In the genomic region with DNA sequence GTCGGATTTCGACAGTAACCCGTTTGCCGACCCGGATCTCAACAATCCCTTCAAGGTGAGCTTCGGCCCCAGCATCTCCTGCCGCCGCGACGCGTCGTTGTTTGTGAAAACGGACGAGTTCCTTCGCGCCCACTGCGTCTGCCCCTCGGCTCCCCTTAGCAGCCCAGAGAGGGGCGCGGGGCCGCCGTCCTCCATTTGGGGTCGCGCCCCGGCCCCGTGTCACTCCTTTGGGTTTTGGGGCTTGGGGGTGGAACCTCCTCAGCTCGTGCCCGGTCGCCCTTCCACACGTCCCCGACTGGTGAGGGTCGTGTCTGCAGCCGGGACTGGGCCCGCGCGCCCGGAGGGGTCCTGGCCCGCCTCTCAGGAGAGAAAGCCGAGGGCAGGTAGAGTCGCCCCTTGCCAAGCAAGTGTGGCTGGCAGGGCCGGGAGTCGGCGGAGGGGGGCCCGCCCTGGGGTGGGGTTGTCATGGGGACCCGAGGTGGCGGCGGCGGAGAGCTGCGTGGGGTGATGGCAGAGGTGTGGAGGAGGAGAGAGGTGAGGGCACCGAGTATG, we compare ENCODE assay signal across 8 cellular contexts. TPM values are rescaled to one million over a fixed set of nuclear protein-coding genes. Genes with fewer than 3 reads are reported as not detected.
DNase-seq lines count a peak whose midpoint lies in the region; ATAC-seq, FAIRE-seq and TF ChIP-seq lines count a peak whose summit lies in the region.

No MANE protein-coding gene starts in this region.

- H3K36me3 Mint-ChIP-seq in T-helper 17 cell (ENCODE audit: low read depth) (no peaks in the 10 kb centered on the region), astrocyte (ENCODE audit: low read depth, unreplicated experiment) (peaks cover 10% of the 10 kb centered on the region)

- H3K9me3 Mint-ChIP-seq in astrocyte (ENCODE audit: unreplicated experiment): no peaks in the 10 kb centered on the region

- ATAC-seq in HG03354 (IDR thresholded peaks at IDR 0.05; ENCODE audit: poor library complexity, severe bottlenecking, unreplicated experiment) (peak; percentile 35), T-helper 17 cell (peak; percentile 73)

- peak overlapping the region; percentile 96 for H3K9ac ChIP-seq in astrocyte (ENCODE audit: low read length)
- peak overlapping the region; percentile 88 for H3K9ac ChIP-seq in iPS-18a (ENCODE audit: low read length)

- WGBS in spleen, 5 donors: 0 to 1% (median 0%) methylated on average over 25 to 50 of the region's 50 CpGs

- peaks cover 7% of the 10 kb centered on the region for H3K4me1 ChIP-seq in astrocyte (ENCODE audit: insufficient read depth, low read length)
- H3K4me1 ChIP-seq in iPS-18a (ENCODE audit: control insufficient read depth, low read depth, low read length): peaks cover 10% of the 10 kb centered on the region
- peaks cover 18 to 60% (median 34%) of the 10 kb centered on the region in 6 donors for H3K4me1 ChIP-seq in spleen

- H3K4me3 Mint-ChIP-seq in T-helper 17 cell (peak overlapping the region; percentile 95), astrocyte (ENCODE audit: unreplicated experiment) (peak overlapping the region; percentile 99)

- DNase-seq in SHP77 (lab: John Stamatoyannopoulos, UW) (peak; percentile 44 to 54), SHP77 treated with DMSO at 0.1 percent for 48 hours (lab: John Stamatoyannopoulos, UW) (no peak), T-helper 17 cell (peak; percentile 55 to 65 (median 65)), astrocyte (ENCODE audit: low read depth) (no peak), spleen (peak; percentile 95), foreskin melanocyte (no peak)

- H3K9me3 ChIP-seq in T-helper 17 cell (ENCODE audit: control insufficient read depth, low read length, poor library complexity, severe bottlenecking) (no peaks in the 10 kb centered on the region), astrocyte (ENCODE audit: insufficient read depth, low read depth, low read length) (no peaks in the 10 kb centered on the region), iPS-18a (ENCODE audit: control insufficient read depth, low read depth, low read length) (no peaks in the 10 kb centered on the region), spleen (no peaks in the 10 kb centered on the region)

- peaks cover 53% of the 10 kb centered on the region for H3K79me2 ChIP-seq in astrocyte (ENCODE audit: insufficient read depth, low read length)

- H3K27me3 ChIP-seq in astrocyte (ENCODE audit: insufficient read depth, low read length) (no peaks in the 10 kb centered on the region), iPS-18a (ENCODE audit: control insufficient read depth, insufficient read depth, low read length) (no peaks in the 10 kb centered on the region), spleen (replicated peaks in 1 of 7) (no peaks in the 10 kb centered on the region)

- H3K27ac ChIP-seq in astrocyte (ENCODE audit: low read depth, low read length) (peak overlapping the region; percentile 92), iPS-18a (ENCODE audit: low read length) (no peak overlapping the region), spleen (peak overlapping the region; percentile 88 to 96 (median 92))

- FAIRE-seq in astrocyte (lab: Jason Lieb, UNC): no peak

- no peaks in the 10 kb centered on the region for H3K27me3 Mint-ChIP-seq in T-helper 17 cell
- H3K27me3 Mint-ChIP-seq in astrocyte (ENCODE audit: low read depth, unreplicated experiment): no peaks in the 10 kb centered on the region

- H2AFZ ChIP-seq in astrocyte (ENCODE audit: low read depth, low read length): peak overlapping the region; percentile 93

- intact Hi-C loops in spleen (cut with DNase I; ENCODE audit: low total_unique reads): loop anchor here (2.0 kb wide), 1 partner anchor 66 kb away; a partner anchor contains a TSS

- H3K27ac Mint-ChIP-seq in T-helper 17 cell: peak overlapping the region; percentile 91
- peak overlapping the region; percentile 77 for H3K27ac Mint-ChIP-seq in astrocyte (ENCODE audit: unreplicated experiment)

- H3K4me3 ChIP-seq in astrocyte (ENCODE audit: insufficient read depth, low read depth, low read length): peak overlapping the region; percentile 97
- peak overlapping the region; percentile 95 for H3K4me3 ChIP-seq in iPS-18a (ENCODE audit: low read length)
- H3K4me3 ChIP-seq in spleen: peak overlapping the region; percentile 83 to 99 (median 94)

- H3K36me3 ChIP-seq in astrocyte (ENCODE audit: insufficient read depth, low read length): no peaks in the 10 kb centered on the region
- no peaks in the 10 kb centered on the region for H3K36me3 ChIP-seq in iPS-18a (ENCODE audit: control insufficient read depth, low read depth, low read length)
- peaks cover 0 to 12% (median 0%) of the 10 kb centered on the region in 6 donors for H3K36me3 ChIP-seq in spleen

- peaks cover 37% of the 10 kb centered on the region for H3K4me1 Mint-ChIP-seq in T-helper 17 cell
- peaks cover 16% of the 10 kb centered on the region for H3K4me1 Mint-ChIP-seq in astrocyte (ENCODE audit: low read depth, unreplicated experiment)

- TF ChIP-seq POLR2A in spleen (IDR thresholded peaks at IDR 0.05): no peak

- TF ChIP-seq CTCF in astrocyte (IDR thresholded peaks at IDR 0.05; ENCODE audit: insufficient read depth, low read depth, low read length): no peak
- peak in 2 of 11 experiments; percentile 1 to 2 for TF ChIP-seq CTCF in spleen (IDR thresholded peaks at IDR 0.05 in 8 of 11, conservative IDR thresholded peaks at IDR 0.05 in 3 of 11)

- H3K4me2 ChIP-seq in astrocyte (ENCODE audit: low read length): peak overlapping the region; percentile 91

- H4K20me1 ChIP-seq in astrocyte (ENCODE audit: insufficient read depth, low read length): peaks cover 11% of the 10 kb centered on the region

RNA-seq across cellular contexts. Expression of a gene that starts 0.3 kb away (rescaled TPM):
- total RNA-seq in T-helper 17 cell (10 to 100 TPM; 24.7 to 25.4 TPM), astrocyte (52.6 and 59.1 TPM in 2 replicates), spleen (10 to 100 TPM; 20.1 to 28.2 (median 23.6) TPM)
- 1 to 10 TPM; 3.7 to 5.8 (median 5.2) TPM for polyA plus RNA-seq in spleen

Comparison
In these comparisons a context has a peak if more than half of its experiments do, and no peak if none do; other contexts are left out.
1. DNase-seq: peak in SHP77 (2 of 2), T-helper 17 cell (3 of 3) and spleen (single experiment); none in SHP77 treated with DMSO at 0.1 percent for 48 hours (single experiment), astrocyte (single experiment) and foreskin melanocyte (single experiment).
2. Peak in every context shown above with its lines, with median percentiles within 50 percentile points of each other: H3K4me3 ChIP-seq.